ENCODE assay signal across 31 cellular contexts in the genomic region with DNA sequence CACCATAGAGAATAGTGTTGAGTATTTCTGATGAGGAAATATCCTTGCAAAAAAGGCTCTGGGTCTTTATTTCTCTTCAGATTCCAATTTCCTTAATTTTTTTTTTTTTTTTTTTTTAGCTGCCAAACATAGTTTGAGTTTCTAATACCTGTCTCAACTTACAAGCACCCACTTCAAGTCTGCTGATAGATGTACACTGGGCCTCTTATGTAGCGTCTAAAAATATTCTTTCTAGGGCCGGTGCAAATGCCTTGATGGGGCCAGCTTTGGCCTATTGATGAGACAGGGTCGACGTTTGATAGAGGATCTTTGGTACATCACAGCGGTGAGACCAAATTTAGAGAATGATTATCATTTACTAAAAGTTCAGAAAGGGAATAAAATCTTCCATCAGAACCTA.
"Had no signal": no experiment of that assay in that cellular context is flagged by ENCODE, and none has a peak within 500 bp of the region (broad histone marks: within the 10 kb centered on the region; RNA-seq: fewer than 3 reads in every experiment).

No MANE protein-coding gene starts in this region.

- H3K27ac ChIP-seq: epithelial cell of prostate, esophagus squamous epithelium, parathyroid adenoma, spleen, suprapubic skin, transverse colon, WERI-Rb-1 had no signal

- H3K27ac Mint-ChIP-seq: activated naive CD4-positive, alpha-beta T cell treated with anti-CD3 and anti-CD28 coated beads, Interleukin-2, amount 10 ng/mL, durations not matched to agents 7 days and 5 days; activated naive CD8-positive, alpha-beta T cell treated with anti-CD3 and anti-CD28 coated beads, Interleukin-2, amount 10 ng/mL, durations not matched to agents 7 days and 5 days; activated T-helper 1 cell treated with anti-CD3 and anti-CD28 coated beads, Interleukin-12 subunit alpha, Interleukin-12 subunit beta, Interleukin-2, Interleukin-4 antibody, amounts not matched to agents 30 ng/mL and 10 ng/mL and 1 ng/mL, durations not matched to agents 14 hours and 24 hours and 36 hours; naive thymus-derived CD4-positive, alpha-beta T cell; T-helper 17 cell had no signal

- H3K4me3 ChIP-seq: esophagus squamous epithelium, spleen, suprapubic skin, transverse colon had no signal

- H3K9ac ChIP-seq: parathyroid adenoma had no signal

- H2AFZ ChIP-seq: parathyroid adenoma had no signal

- H3K79me2 ChIP-seq: parathyroid adenoma had no signal

- FAIRE-seq: colon, endometrium, islet of Langerhans, urothelium cell line had no signal

- H3K36me3 Mint-ChIP-seq: activated naive CD4-positive, alpha-beta T cell treated with anti-CD3 and anti-CD28 coated beads, Interleukin-2, amount 10 ng/mL, durations not matched to agents 7 days and 5 days; activated naive CD8-positive, alpha-beta T cell treated with anti-CD3 and anti-CD28 coated beads, Interleukin-2, amount 10 ng/mL, durations not matched to agents 7 days and 5 days; naive thymus-derived CD4-positive, alpha-beta T cell had no signal

- ATAC-seq: activated CD4-positive, CD25-positive, alpha-beta regulatory T cell treated with anti-CD3 and anti-CD28 coated beads, Interleukin-2, amount 50 U/mL, for 24 hours; naive thymus-derived CD4-positive, alpha-beta T cell; T-helper 17 cell had no signal

- H3K36me3 ChIP-seq: esophagus squamous epithelium, spleen, suprapubic skin, transverse colon, WERI-Rb-1 had no signal

- H3K4me1 ChIP-seq: parathyroid adenoma had no signal

- H3K27me3 ChIP-seq: esophagus squamous epithelium, spleen, suprapubic skin, transverse colon had no signal

- H3K4me3 Mint-ChIP-seq: activated naive CD4-positive, alpha-beta T cell treated with anti-CD3 and anti-CD28 coated beads, Interleukin-2, amount 10 ng/mL, durations not matched to agents 7 days and 5 days; activated naive CD8-positive, alpha-beta T cell treated with anti-CD3 and anti-CD28 coated beads, Interleukin-2, amount 10 ng/mL, durations not matched to agents 7 days and 5 days; activated T-helper 1 cell treated with anti-CD3 and anti-CD28 coated beads, Interleukin-12 subunit alpha, Interleukin-12 subunit beta, Interleukin-2, Interleukin-4 antibody, amounts not matched to agents 30 ng/mL and 10 ng/mL and 1 ng/mL, durations not matched to agents 14 hours and 24 hours and 36 hours; central memory CD8-positive, alpha-beta T cell; naive thymus-derived CD4-positive, alpha-beta T cell; neural crest cell; T-helper 17 cell had no signal

- H3K9me3 Mint-ChIP-seq: activated naive CD4-positive, alpha-beta T cell treated with anti-CD3 and anti-CD28 coated beads, Interleukin-2, amount 10 ng/mL, durations not matched to agents 7 days and 5 days; activated naive CD8-positive, alpha-beta T cell treated with anti-CD3 and anti-CD28 coated beads, Interleukin-2, amount 10 ng/mL, durations not matched to agents 7 days and 5 days; activated T-helper 1 cell treated with anti-CD3 and anti-CD28 coated beads, Interleukin-12 subunit alpha, Interleukin-12 subunit beta, Interleukin-2, Interleukin-4 antibody, amounts not matched to agents 30 ng/mL and 10 ng/mL and 1 ng/mL, durations not matched to agents 14 hours and 24 hours and 36 hours; central memory CD8-positive, alpha-beta T cell; naive thymus-derived CD4-positive, alpha-beta T cell; neural crest cell had no signal

- H3K9me3 ChIP-seq: esophagus squamous epithelium, spleen, suprapubic skin, transverse colon had no signal

- DNase-seq: activated CD4-positive, alpha-beta T cell treated with anti-CD3 and anti-CD28 coated beads for 48 hours; activated CD4-positive, alpha-beta T cell treated with anti-CD3 and anti-CD28 coated beads, Interleukin-2, amount 50 U/mL, for 48 hours; activated CD8-positive, alpha-beta memory T cell treated with anti-CD3 and anti-CD28 coated beads for 24 hours; activated effector memory CD4-positive, alpha-beta T cell treated with anti-CD3 and anti-CD28 coated beads, Interleukin-2, amount 50 U/mL, for 16 hours; activated naive CD4-positive, alpha-beta T cell treated with anti-CD3 and anti-CD28 coated beads, Interleukin-2, amount 10 ng/mL, durations not matched to agents 7 days and 5 days; activated naive CD8-positive, alpha-beta T cell treated with anti-CD3 and anti-CD28 coated beads, Interleukin-2, amount 10 ng/mL, durations not matched to agents 7 days and 5 days; activated T-cell treated with anti-CD3 and anti-CD28 coated beads, Interleukin-2, amount 50 U/mL, for 1 hour; effector CD8-positive, alpha-beta T cell; esophagus squamous epithelium; foreskin melanocyte; midbrain; naive thymus-derived CD4-positive, alpha-beta T cell; nucleus accumbens; right cardiac atrium; spleen; stimulated activated naive CD4-positive, alpha-beta T cell; T-helper 17 cell; T1000; transverse colon; WERI-Rb-1 had no signal

- H3K4me1 Mint-ChIP-seq: activated naive CD4-positive, alpha-beta T cell treated with anti-CD3 and anti-CD28 coated beads, Interleukin-2, amount 10 ng/mL, durations not matched to agents 7 days and 5 days; activated naive CD8-positive, alpha-beta T cell treated with anti-CD3 and anti-CD28 coated beads, Interleukin-2, amount 10 ng/mL, durations not matched to agents 7 days and 5 days; central memory CD8-positive, alpha-beta T cell; naive thymus-derived CD4-positive, alpha-beta T cell had no signal
